In the genomic region with DNA sequence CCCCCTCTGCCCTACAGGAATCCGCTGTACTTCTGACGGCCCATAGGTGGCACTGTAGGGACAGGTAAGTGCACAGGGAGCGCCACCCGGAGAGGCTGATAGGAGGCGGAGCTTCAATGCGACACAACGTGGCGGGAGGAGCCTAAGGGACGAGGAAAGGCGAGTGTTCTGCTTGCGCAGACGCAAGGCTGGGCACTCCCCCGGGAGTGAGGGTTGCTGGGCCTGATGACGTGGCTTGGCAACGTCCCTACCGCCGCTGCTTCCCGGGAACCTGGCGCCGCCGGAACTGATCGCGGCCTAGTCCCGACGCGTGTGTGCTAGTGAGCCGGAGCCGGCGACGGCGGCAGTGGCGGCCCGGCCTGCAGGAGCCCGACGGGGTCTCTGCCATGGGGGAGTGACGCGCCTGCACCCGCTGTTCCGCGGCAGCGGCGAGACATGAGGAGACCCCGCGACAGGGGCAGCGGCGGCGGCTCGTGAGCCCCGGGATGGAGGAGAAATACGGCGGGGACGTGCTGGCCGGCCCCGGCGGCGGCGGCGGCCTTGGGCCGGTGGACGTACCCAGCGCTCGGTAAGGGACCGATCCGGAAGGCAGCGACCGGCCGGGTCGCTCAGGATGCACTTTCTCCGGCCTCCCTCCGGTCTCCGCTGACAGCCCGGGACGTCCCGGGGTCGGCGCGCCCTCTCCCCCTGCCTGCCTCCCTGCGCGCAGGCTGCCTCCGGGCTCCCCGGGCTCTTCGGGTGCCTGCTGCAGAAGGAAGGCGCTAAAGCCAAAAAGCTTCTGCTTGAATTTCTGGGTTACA, we compare ENCODE assay signal across 1 cellular context.
TF ChIP-seq lines count a peak whose summit lies in the region.

Gene SLC30A5, plus strand, starts transcription at position 244 of the 800 bp plus-strand sequence. Its CDS starts 242 bp downstream, at position 486.

TF ChIP-seq in HepG2, 621 proteins besides CTCF, POLR2A, EP300 and RAD21 (continued from another document and continues in another):
- TF ChIP-seq ZBTB10 (CRISPR knock-in tag; IDR thresholded peaks at IDR 0.05; ENCODE audit: borderline replicate concordance) (no peak), KDM3A (CRISPR knock-in tag; IDR thresholded peaks at IDR 0.05; ENCODE audit: low read depth) (peak; percentile 48; the same call in 1 of the 2 replicates), NCOA5 (CRISPR knock-in tag; IDR thresholded peaks at IDR 0.05) (no peak), SMARCE1 (IDR thresholded peaks at IDR 0.05; ENCODE audit: borderline replicate concordance) (no peak), RCOR2 (CRISPR knock-in tag; IDR thresholded peaks at IDR 0.05) (no peak), RBFOX2 (IDR thresholded peaks at IDR 0.05; ENCODE audit: low read depth, low read length) (peak; percentile 96), PHF20 (CRISPR knock-in tag; IDR thresholded peaks at IDR 0.05) (peak; percentile 88), HNF1A (IDR thresholded peaks at IDR 0.05; ENCODE audit: low read depth) (no peak), HNF1A (CRISPR knock-in tag; IDR thresholded peaks at IDR 0.05; ENCODE audit: borderline replicate concordance) (peak; percentile 45; the same call in 1 of the 2 replicates), SIN3B (IDR thresholded peaks at IDR 0.05; ENCODE audit: low read length) (no peak; the same call in 1 of the 2 replicates), MLXIP (CRISPR knock-in tag; IDR thresholded peaks at IDR 0.05; ENCODE audit: borderline replicate concordance) (no peak), ZNF768 (CRISPR knock-in tag; IDR thresholded peaks at IDR 0.05) (peak; percentile 78; the same call in 1 of the 2 replicates), MIER2 (CRISPR knock-in tag; IDR thresholded peaks at IDR 0.05) (no peak), NCOA2 (CRISPR knock-in tag; IDR thresholded peaks at IDR 0.05) (no peak; the same call in 1 of the 2 replicates), CENPT (CRISPR knock-in tag; IDR thresholded peaks at IDR 0.05; ENCODE audit: low read depth) (no peak), TAF15 (IDR thresholded peaks at IDR 0.05; ENCODE audit: low read depth, low read length, poor library complexity, severe bottlenecking) (peak; percentile 49), ZNF451 (CRISPR knock-in tag; IDR thresholded peaks at IDR 0.05) (peak; percentile 80; the same call in 1 of the 2 replicates), NONO (IDR thresholded peaks at IDR 0.05) (no peak), NONO (CRISPR knock-in tag; conservative IDR thresholded peaks at IDR 0.05) (peak; percentile 80), HNRNPL (IDR thresholded peaks at IDR 0.05; ENCODE audit: low read depth, low read length) (no peak), HMG20B (CRISPR knock-in tag; conservative IDR thresholded peaks at IDR 0.05) (no peak), ZNF337 (CRISPR knock-in tag; IDR thresholded peaks at IDR 0.05; ENCODE audit: borderline replicate concordance, low read depth) (no peak), HOXA9 (CRISPR knock-in tag; IDR thresholded peaks at IDR 0.05; ENCODE audit: borderline replicate concordance) (no peak), FOXO4 (CRISPR knock-in tag; conservative IDR thresholded peaks at IDR 0.05) (no peak), KAT8 (CRISPR knock-in tag; IDR thresholded peaks at IDR 0.05) (peak; percentile 93), JARID2 (CRISPR knock-in tag; IDR thresholded peaks at IDR 0.05; ENCODE audit: insufficient replicate concordance) (no peak), ZMAT3 (CRISPR knock-in tag; conservative IDR thresholded peaks at IDR 0.05) (peak; percentile 82; the same call in 1 of the 2 replicates), MED13 (CRISPR knock-in tag; IDR thresholded peaks at IDR 0.05) (no peak), SNAI1 (CRISPR knock-in tag; IDR thresholded peaks at IDR 0.05; ENCODE audit: borderline replicate concordance) (no peak), ZNF143 (CRISPR knock-in tag; IDR thresholded peaks at IDR 0.05) (peak; percentile 87), ATM (IDR thresholded peaks at IDR 0.05; ENCODE audit: borderline replicate concordance) (no peak), MXD4 (CRISPR knock-in tag; IDR thresholded peaks at IDR 0.05) (peak; percentile 94)
- TF ChIP-seq, protein P1, sequence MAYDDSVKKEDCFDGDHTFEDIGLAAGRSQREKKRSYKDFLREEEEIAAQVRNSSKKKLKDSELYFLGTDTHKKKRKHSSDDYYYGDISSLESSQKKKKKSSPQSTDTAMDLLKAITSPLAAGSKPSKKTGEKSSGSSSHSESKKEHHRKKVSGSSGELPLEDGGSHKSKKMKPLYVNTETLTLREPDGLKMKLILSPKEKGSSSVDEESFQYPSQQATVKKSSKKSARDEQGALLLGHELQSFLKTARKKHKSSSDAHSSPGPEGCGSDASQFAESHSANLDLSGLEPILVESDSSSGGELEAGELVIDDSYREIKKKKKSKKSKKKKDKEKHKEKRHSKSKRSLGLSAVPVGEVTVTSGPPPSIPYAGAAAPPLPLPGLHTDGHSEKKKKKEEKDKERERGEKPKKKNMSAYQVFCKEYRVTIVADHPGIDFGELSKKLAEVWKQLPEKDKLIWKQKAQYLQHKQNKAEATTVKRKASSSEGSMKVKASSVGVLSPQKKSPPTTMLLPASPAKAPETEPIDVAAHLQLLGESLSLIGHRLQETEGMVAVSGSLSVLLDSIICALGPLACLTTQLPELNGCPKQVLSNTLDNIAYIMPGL (CRISPR knock-in tag; IDR thresholded peaks at IDR 0.05; ENCODE audit: borderline replicate concordance in 1 of 2, low read depth in 1 of 2) = peak; percentile 71 to 99; a peak in 3 of 4 replicates
- TF ChIP-seq, protein P2, sequence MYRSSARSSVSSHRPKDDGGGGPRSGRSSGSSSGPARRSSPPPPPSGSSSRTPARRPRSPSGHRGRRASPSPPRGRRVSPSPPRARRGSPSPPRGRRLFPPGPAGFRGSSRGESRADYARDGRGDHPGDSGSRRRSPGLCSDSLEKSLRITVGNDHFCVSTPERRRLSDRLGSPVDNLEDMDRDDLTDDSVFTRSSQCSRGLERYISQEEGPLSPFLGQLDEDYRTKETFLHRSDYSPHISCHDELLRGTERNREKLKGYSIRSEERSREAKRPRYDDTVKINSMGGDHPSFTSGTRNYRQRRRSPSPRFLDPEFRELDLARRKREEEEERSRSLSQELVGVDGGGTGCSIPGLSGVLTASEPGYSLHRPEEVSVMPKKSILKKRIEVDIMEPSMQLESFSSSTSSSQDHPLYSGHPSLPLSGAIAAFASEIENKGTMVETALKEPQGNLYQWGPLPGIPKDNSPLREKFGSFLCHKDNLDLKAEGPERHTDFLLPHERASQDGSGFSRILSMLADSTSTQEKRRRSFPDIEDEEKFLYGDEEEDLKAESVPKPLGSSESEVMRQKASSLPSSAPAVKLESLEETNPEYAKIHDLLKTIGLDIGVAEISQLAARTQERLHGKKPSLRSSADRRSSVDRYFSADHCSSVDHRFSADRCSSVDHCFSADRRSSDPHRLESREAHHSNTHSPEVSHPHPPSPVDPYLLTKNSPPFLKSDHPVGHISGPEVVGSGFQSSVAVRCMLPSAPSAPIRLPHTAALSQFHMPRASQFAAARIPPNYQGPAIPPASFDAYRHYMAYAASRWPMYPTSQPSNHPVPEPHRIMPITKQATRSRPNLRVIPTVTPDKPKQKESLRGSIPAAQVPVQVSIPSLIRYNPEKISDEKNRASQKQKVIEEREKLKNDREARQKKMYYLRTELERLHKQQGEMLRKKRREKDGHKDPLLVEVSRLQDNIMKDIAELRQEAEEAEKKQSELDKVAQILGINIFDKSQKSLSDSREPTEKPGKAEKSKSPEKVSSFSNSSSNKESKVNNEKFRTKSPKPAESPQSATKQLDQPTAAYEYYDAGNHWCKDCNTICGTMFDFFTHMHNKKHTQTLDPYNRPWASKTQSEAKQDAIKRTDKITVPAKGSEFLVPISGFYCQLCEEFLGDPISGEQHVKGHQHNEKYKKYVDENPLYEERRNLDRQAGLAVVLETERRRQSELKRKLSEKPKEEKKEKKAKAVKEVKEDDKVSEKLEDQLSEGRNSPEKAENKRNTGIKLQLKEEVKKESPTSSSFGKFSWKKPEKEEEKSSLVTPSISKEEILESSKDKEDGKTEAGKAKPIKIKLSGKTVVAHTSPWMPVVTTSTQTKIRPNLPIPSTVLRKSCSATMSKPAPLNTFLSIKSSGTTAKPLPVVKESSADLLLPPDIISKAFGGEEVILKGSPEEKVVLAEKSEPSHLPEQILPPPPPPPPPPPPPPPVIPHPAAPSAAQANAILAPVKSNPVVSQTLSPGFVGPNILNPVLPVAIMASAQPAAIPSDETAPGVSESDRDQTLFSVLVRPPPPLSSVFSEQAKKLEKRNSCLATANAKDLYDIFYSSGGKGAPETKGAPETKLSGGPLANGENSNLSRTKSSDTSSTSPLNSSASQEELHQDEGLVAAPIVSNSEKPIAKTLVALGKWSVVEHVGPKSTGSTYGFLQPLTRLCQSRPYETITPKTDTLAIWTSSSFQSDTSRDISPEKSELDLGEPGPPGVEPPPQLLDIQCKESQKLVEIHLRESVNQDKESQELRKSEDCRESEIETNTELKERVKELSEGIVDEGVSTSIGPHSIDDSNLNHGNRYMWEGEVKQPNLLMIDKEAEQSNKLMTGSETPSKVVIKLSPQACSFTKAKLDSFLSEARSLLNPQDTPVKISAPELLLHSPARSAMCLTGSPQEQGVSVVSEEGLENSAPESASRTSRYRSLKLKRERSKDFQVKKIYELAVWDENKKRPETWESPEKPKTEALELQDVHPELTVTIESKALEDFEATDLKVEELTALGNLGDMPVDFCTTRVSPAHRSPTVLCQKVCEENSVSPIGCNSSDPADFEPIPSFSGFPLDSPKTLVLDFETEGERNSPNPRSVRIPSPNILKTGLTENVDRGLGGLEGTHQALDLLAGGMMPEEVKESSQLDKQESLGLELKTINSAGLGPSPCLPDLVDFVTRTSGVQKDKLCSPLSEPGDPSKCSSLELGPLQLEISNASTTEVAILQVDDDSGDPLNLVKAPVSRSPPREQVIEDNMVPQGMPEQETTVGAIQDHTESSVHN (CRISPR knock-in tag; IDR thresholded peaks at IDR 0.05) = no peak
